8 cellular contexts compared by ENCODE assay signal in genomic region chr1:67832737-67833594, GRCh38. TPM values are rescaled to one million over a fixed set of nuclear protein-coding genes. Genes with fewer than 3 reads are reported as not detected.
DNase-seq lines count a peak whose midpoint lies in the region; ATAC-seq and TF ChIP-seq lines count a peak whose summit lies in the region.

GNG12 (minus strand) TSS chr1:67833467; CDS start chr1:67707686, 125,781 bp downstream.

- DNase-seq in AG08395 (ENCODE audit: low spot score) (peak; percentile 81), fibroblast of mammary gland (ENCODE audit: low read depth) (peak; percentile 74), tibial nerve (ENCODE audit: low spot score in 2 of 2) (peak; percentile 38 to 47)
- peak; percentile 18 for DNase-seq in activated CD8-positive, alpha-beta memory T cell treated with anti-CD3 and anti-CD28 coated beads, Interleukin-2, amount 50 U/mL, for 4 hours

- H3K9ac ChIP-seq in mucosa of stomach (ENCODE audit: low read length): peak within 1 kb of the TSS; percentile 82

- H3K4me3 ChIP-seq in fibroblast of mammary gland (ENCODE audit: control insufficient read depth, low read depth, low read length) (peak within 1 kb of the TSS; percentile 85), mucosa of stomach (ENCODE audit: low read length) (peak within 1 kb of the TSS; percentile 74), tibial nerve (peak within 1 kb of the TSS; percentile 62 to 89 (median 76))

- peak within 1 kb of the TSS; percentile 83 to 94 (median 86) for H3K27ac ChIP-seq in tibial nerve

- peak within 1 kb of the TSS; percentile 31 to 93 (median 81) for H3K4me3 Mint-ChIP-seq in IgD-negative memory B cell

- no peaks in the 10 kb centered on the region for H3K9me3 Mint-ChIP-seq in IgD-negative memory B cell

- no peaks in the 10 kb centered on the region for H3K36me3 Mint-ChIP-seq in IgD-negative memory B cell

- peaks cover 12% of the 10 kb centered on the region for H3K4me1 ChIP-seq in mucosa of stomach (ENCODE audit: control insufficient read depth, insufficient read depth, low read length)
- peaks cover 0 to 39% (median 0%) of the 10 kb centered on the region in 4 donors for H3K4me1 ChIP-seq in tibial nerve

- no peak for TF ChIP-seq CTCF in fibroblast of mammary gland (conservative IDR thresholded peaks at IDR 0.05; ENCODE audit: control insufficient read depth, insufficient read depth, low read depth, low read length)
- no peak for TF ChIP-seq CTCF in tibial nerve (IDR thresholded peaks at IDR 0.05)

- no peaks in the 10 kb centered on the region for H3K27me3 ChIP-seq in mucosa of stomach (ENCODE audit: control insufficient read depth, insufficient read depth, low read length)
- H3K27me3 ChIP-seq in tibial nerve: no peaks in the 10 kb centered on the region

- H3K36me3 ChIP-seq in mucosa of stomach (ENCODE audit: control insufficient read depth, insufficient read depth, low read length) (no peaks in the 10 kb centered on the region), tibial nerve (no peaks in the 10 kb centered on the region)

- peak in 1 of 2 donors; percentile 57 for TF ChIP-seq EP300 in tibial nerve (IDR thresholded peaks at IDR 0.05)

- TF ChIP-seq POLR2A in tibial nerve (IDR thresholded peaks at IDR 0.05): peak in 1 of 2 donors; percentile 63

- H3K27ac Mint-ChIP-seq in IgD-negative memory B cell: peak within 1 kb of the TSS in 2 of 3 donors; percentile 20 to 91

- no peaks in the 10 kb centered on the region for H3K9me3 ChIP-seq in mucosa of stomach (ENCODE audit: control insufficient read depth, low read length)
- H3K9me3 ChIP-seq in tibial nerve: no peaks in the 10 kb centered on the region

- WGBS in tibial nerve, 2 donors: 1% methylated on average over 68 to 90 of the region's 93 CpGs

- peaks cover 44% of the 10 kb centered on the region for H3K27me3 Mint-ChIP-seq in IgD-negative memory B cell

- ATAC-seq in GM18502 (IDR thresholded peaks at IDR 0.05; ENCODE audit: poor library complexity, unreplicated experiment): peak; percentile 79
- ATAC-seq in HG02870 (IDR thresholded peaks at IDR 0.05; ENCODE audit: unreplicated experiment): no peak

- H3K4me1 Mint-ChIP-seq in IgD-negative memory B cell: peaks cover 9 to 13% (median 9%) of the 10 kb centered on the region in 3 donors

RNA-seq across cellular contexts. Expression of gene GNG12, which starts in this region (rescaled TPM):
- not detected for polyA plus RNA-seq in IgD-negative memory B cell
- 10 to 100 TPM; 55.9 to 71.8 (median 68.4) TPM for total RNA-seq in tibial nerve

Comparison
In these comparisons a context has a peak if more than half of its experiments do, and no peak if none do; other contexts are left out.
1. DNase-seq: peak in every context shown above with its lines; median percentile 81 in AG08395; 74 in fibroblast of mammary gland; 42 in tibial nerve; 18 in activated CD8-positive, alpha-beta memory T cell treated with anti-CD3 and anti-CD28 coated beads, Interleukin-2, amount 50 U/mL, for 4 hours.